In genomic region chr2:203177361-203177760, GRCh38 we compare ENCODE assay signal across 23 cellular contexts.
DNase-seq lines count a peak whose midpoint lies in the region; ATAC-seq and TF ChIP-seq lines count a peak whose summit lies in the region.
"Had no signal": no experiment of that assay in that cellular context is flagged by ENCODE, and none has a peak within 500 bp of the region (broad histone marks: within the 10 kb centered on the region; RNA-seq: fewer than 3 reads in every experiment).

No MANE protein-coding gene starts in this region.

- H3K4me1 ChIP-seq in lung (ENCODE audit: control insufficient read depth in 2 of 2, insufficient read depth in 2 of 2, low read length in 2 of 2): no peaks in the 10 kb centered on the region
- H3K4me1 ChIP-seq: heart left ventricle, left ventricle myocardium inferior, SJSA1, upper lobe of right lung had no signal

- no peaks in the 10 kb centered on the region for H3K27me3 ChIP-seq in lung (ENCODE audit: control insufficient read depth, insufficient read depth)
- H3K27me3 ChIP-seq: heart left ventricle, SJSA1, upper lobe of right lung had no signal

- H3K9me3 Mint-ChIP-seq in central memory CD8-positive, alpha-beta T cell: no peaks in the 10 kb centered on the region
- H3K9me3 Mint-ChIP-seq: activated naive CD4-positive, alpha-beta T cell treated with anti-CD3 and anti-CD28 coated beads, Interleukin-2, amount 10 ng/mL, durations not matched to agents 7 days and 5 days; activated T-cell treated with anti-CD3 and anti-CD28 coated beads, Interleukin-2, amount 50 U/mL, for 4 hours; CD8-positive, alpha-beta memory T cell had no signal

- H3K9me3 ChIP-seq in lung (ENCODE audit: control insufficient read depth in 2 of 2, insufficient read depth in 1 of 2, low read length in 1 of 2): no peaks in the 10 kb centered on the region
- H3K9me3 ChIP-seq: heart left ventricle, left ventricle myocardium inferior, SJSA1, upper lobe of right lung had no signal

- TF ChIP-seq CTCF in lung (IDR thresholded peaks at IDR 0.05; ENCODE audit: control extremely low read depth, extremely low read depth): no peak

- peaks cover 8% of the 10 kb centered on the region for H3K4me1 Mint-ChIP-seq in central memory CD8-positive, alpha-beta T cell
- H3K4me1 Mint-ChIP-seq: activated naive CD4-positive, alpha-beta T cell treated with anti-CD3 and anti-CD28 coated beads, Interleukin-2, amount 10 ng/mL, durations not matched to agents 7 days and 5 days had no signal

- H3K4me3 ChIP-seq in lung: no peak overlapping the region
- H3K4me3 ChIP-seq: heart left ventricle, K562, left ventricle myocardium inferior, SJSA1, upper lobe of right lung had no signal

- H3K27me3 Mint-ChIP-seq in central memory CD8-positive, alpha-beta T cell: no peaks in the 10 kb centered on the region
- H3K27me3 Mint-ChIP-seq: activated naive CD4-positive, alpha-beta T cell treated with anti-CD3 and anti-CD28 coated beads, Interleukin-2, amount 10 ng/mL, durations not matched to agents 7 days and 5 days; CD8-positive, alpha-beta memory T cell had no signal

- H3K36me3 ChIP-seq in lung (ENCODE audit: control insufficient read depth in 2 of 2, insufficient read depth in 2 of 2, low read length in 2 of 2): peaks cover 3 to 6% of the 10 kb centered on the region in 2 donors
- H3K36me3 ChIP-seq: WERI-Rb-1 had no signal

- H3K27ac ChIP-seq in lung (ENCODE audit: low read depth in 1 of 2, low read length in 1 of 2): no peak overlapping the region
- H3K27ac ChIP-seq: heart left ventricle, left ventricle myocardium inferior, SJSA1, upper lobe of right lung, WERI-Rb-1 had no signal

- DNase-seq in EH (ENCODE audit: low read depth) (peak; percentile 46), LHCN-M2 (ENCODE audit: low read depth) (peak; percentile 47), lung (ENCODE audit: low spot score) (no peak), NCI-H187 (lab: John Stamatoyannopoulos, UW) (no peak), NCI-H187 treated with DMSO at 0.1 percent for 48 hours (lab: John Stamatoyannopoulos, UW) (no peak), NCI-H1092 treated with DMSO at 0.1 percent for 48 hours (lab: John Stamatoyannopoulos, UW) (no peak)
- DNase-seq in central memory CD8-positive, alpha-beta T cell (ENCODE audit: low spot score in 2 of 2): no peak
- DNase-seq: activated CD8-positive, alpha-beta T cell treated with anti-CD3 and anti-CD28 coated beads, Interleukin-2, amount 10 ng/mL, durations not matched to agents 7 days and 5 days; activated naive CD4-positive, alpha-beta T cell treated with anti-CD3 and anti-CD28 coated beads, Interleukin-2, amount 10 ng/mL, durations not matched to agents 7 days and 5 days; activated T-cell treated with anti-CD3 and anti-CD28 coated beads, Interleukin-2, amount 50 U/mL, for 4 hours; aorta; CD8-positive, alpha-beta memory T cell; effector CD8-positive, alpha-beta T cell; heart left ventricle; left ventricle myocardium inferior; NCI-H1092; NCI-H748 treated with DMSO at 0.1 percent for 48 hours; stimulated activated CD4-positive, alpha-beta T cell treated with anti-CD3 and anti-CD28 coated beads, Interleukin-4, amount 100 ng/mL, for 4 hours; upper lobe of right lung; WERI-Rb-1 had no signal

- peak; percentile 76 for ATAC-seq in central memory CD8-positive, alpha-beta T cell (replicated peaks; ENCODE audit: extremely low read depth, poor library complexity, severe bottlenecking)
- ATAC-seq in lung (ENCODE audit: insufficient read depth, low FRiP score) (peak; percentile 6), HG03439 (IDR thresholded peaks at IDR 0.05; ENCODE audit: unreplicated experiment) (no peak)
- ATAC-seq: activated CD8-positive, alpha-beta T cell treated with anti-CD3 and anti-CD28 coated beads, Interleukin-2, amount 10 ng/mL, durations not matched to agents 7 days and 5 days; heart left ventricle; K562; upper lobe of right lung had no signal

- peak overlapping the region; percentile 62 for H3K27ac Mint-ChIP-seq in central memory CD8-positive, alpha-beta T cell (ENCODE audit: low read depth)
- H3K27ac Mint-ChIP-seq: activated CD8-positive, alpha-beta T cell treated with anti-CD3 and anti-CD28 coated beads, Interleukin-2, amount 10 ng/mL, durations not matched to agents 7 days and 5 days; activated naive CD4-positive, alpha-beta T cell treated with anti-CD3 and anti-CD28 coated beads, Interleukin-2, amount 10 ng/mL, durations not matched to agents 7 days and 5 days had no signal

- H3K36me3 Mint-ChIP-seq in central memory CD8-positive, alpha-beta T cell (ENCODE audit: insufficient read depth): peaks cover 1% of the 10 kb centered on the region
- H3K36me3 Mint-ChIP-seq: activated naive CD4-positive, alpha-beta T cell treated with anti-CD3 and anti-CD28 coated beads, Interleukin-2, amount 10 ng/mL, durations not matched to agents 7 days and 5 days had no signal

- no peak overlapping the region for H3K4me3 Mint-ChIP-seq in central memory CD8-positive, alpha-beta T cell
- H3K4me3 Mint-ChIP-seq: activated CD8-positive, alpha-beta T cell treated with anti-CD3 and anti-CD28 coated beads, Interleukin-2, amount 10 ng/mL, durations not matched to agents 7 days and 5 days; activated naive CD4-positive, alpha-beta T cell treated with anti-CD3 and anti-CD28 coated beads, Interleukin-2, amount 10 ng/mL, durations not matched to agents 7 days and 5 days; activated T-cell treated with anti-CD3 and anti-CD28 coated beads, Interleukin-2, amount 50 U/mL, for 4 hours; CD8-positive, alpha-beta memory T cell had no signal

Comparison
In these comparisons a context has a peak if more than half of its experiments do, and no peak if none do; other contexts are left out.
1. DNase-seq: peak in EH (single experiment) and LHCN-M2 (single experiment); none in central memory CD8-positive, alpha-beta T cell (0 of 2), lung (single experiment), NCI-H187 (0 of 2), NCI-H187 treated with DMSO at 0.1 percent for 48 hours (single experiment) and NCI-H1092 treated with DMSO at 0.1 percent for 48 hours (single experiment).